ENCODE assay signal across 8 cellular contexts in genomic region chr5:91383956-91384300, GRCh38. TPM values are rescaled to one million over a fixed set of nuclear protein-coding genes. Genes with fewer than 3 reads are reported as not detected.
DNase-seq lines count a peak whose midpoint lies in the region; ATAC-seq and TF ChIP-seq lines count a peak whose summit lies in the region.

No MANE protein-coding gene starts in this region.

- intact Hi-C loops in Calu3 (cut with micrococcal nuclease; ENCODE audit: unreplicated experiment): loop anchor here (1.0 to 5.0 kb wide), 6 partner anchors 71 to 452 kb away; no protein-coding TSS in a partner anchor

- H3K9me2 ChIP-seq in Karpas-422 (replicated peaks; ENCODE audit: insufficient read depth, low read length): no peaks in the 10 kb centered on the region

- H3K9ac ChIP-seq in Karpas-422 (ENCODE audit: low read length) (peak overlapping the region; percentile 71), iPS-18a (ENCODE audit: low read length) (peak overlapping the region; percentile 100), skeletal muscle satellite cell (ENCODE audit: low read depth, low read length) (peak overlapping the region; percentile 100)

- H3K4me1 Mint-ChIP-seq in Calu3 (ENCODE audit: low read depth, unreplicated experiment): peaks cover 14% of the 10 kb centered on the region
- H3K4me1 Mint-ChIP-seq in activated naive CD4-positive, alpha-beta T cell treated with anti-CD3 and anti-CD28 coated beads, Interleukin-2, amount 10 ng/mL, durations not matched to agents 7 days and 5 days: peaks cover 19% of the 10 kb centered on the region

- H4K20me1 ChIP-seq in Karpas-422 (ENCODE audit: insufficient read depth, low read depth, low read length): no peaks in the 10 kb centered on the region

- H3K9me3 ChIP-seq in Karpas-422 (ENCODE audit: low read length) (no peaks in the 10 kb centered on the region), iPS-18a (ENCODE audit: control insufficient read depth, low read depth, low read length) (no peaks in the 10 kb centered on the region), skeletal muscle satellite cell (replicated peaks; ENCODE audit: low read length) (no peaks in the 10 kb centered on the region)

- H3K4me2 ChIP-seq in Karpas-422 (ENCODE audit: low read depth, low read length, poor library complexity, severe bottlenecking) (peak overlapping the region; percentile 100), skeletal muscle satellite cell (ENCODE audit: low read length) (peak overlapping the region; percentile 91)

- no peaks in the 10 kb centered on the region for H3K27me3 Mint-ChIP-seq in Calu3 (ENCODE audit: unreplicated experiment)
- H3K27me3 Mint-ChIP-seq in activated naive CD4-positive, alpha-beta T cell treated with anti-CD3 and anti-CD28 coated beads, Interleukin-2, amount 10 ng/mL, durations not matched to agents 7 days and 5 days: no peaks in the 10 kb centered on the region

- peak overlapping the region; percentile 69; the same call in 1 of the 2 replicates for H2AFZ ChIP-seq in Karpas-422 (ENCODE audit: low read length)

- H3K27ac ChIP-seq in Karpas-422 (ENCODE audit: low read length) (peak overlapping the region; percentile 97), iPS-18a (ENCODE audit: low read length) (peak overlapping the region; percentile 68)

- CTCF ChIA-PET in Calu3 (lab: Charles Lee): interaction anchor here (0.9 to 3.5 kb wide), 8 partner anchors 103 to 522 kb away, joined by 3 to 35 read pairs (median 8); no protein-coding TSS in a partner anchor
- CTCF ChIA-PET in activated naive CD4-positive, alpha-beta T cell treated with anti-CD3 and anti-CD28 coated beads, Interleukin-2, amount 10 ng/mL, durations not matched to agents 7 days and 5 days (lab: Charles Lee): interaction anchor here (1.0 to 6.2 kb wide), 21 partner anchors 9 to 452 kb away, joined by 3 to 122 read pairs (median 11); no protein-coding TSS in a partner anchor

- DNase-seq in Calu3: peak; percentile 27
- DNase-seq in Karpas-422: peak; percentile 65
- peak; percentile 41 for DNase-seq in activated naive CD4-positive, alpha-beta T cell treated with anti-CD3 and anti-CD28 coated beads, Interleukin-2, amount 10 ng/mL, durations not matched to agents 7 days and 5 days
- no peak for DNase-seq in DMS53 (lab: John Stamatoyannopoulos, UW)
- DNase-seq in GM13977 (ENCODE audit: low spot score): no peak

- H3K4me3 Mint-ChIP-seq in Calu3 (ENCODE audit: low read depth, unreplicated experiment): peak overlapping the region; percentile 86
- H3K4me3 Mint-ChIP-seq in activated naive CD4-positive, alpha-beta T cell treated with anti-CD3 and anti-CD28 coated beads, Interleukin-2, amount 10 ng/mL, durations not matched to agents 7 days and 5 days: peak overlapping the region; percentile 87

- no peak for TF ChIP-seq CTCF in Calu3 (IDR thresholded peaks at IDR 0.05; ENCODE audit: unreplicated experiment)
- TF ChIP-seq CTCF in GM13977 (IDR thresholded peaks at IDR 0.05; ENCODE audit: extremely low read depth, insufficient read depth, missing control alignments): no peak

- peaks cover 55% of the 10 kb centered on the region for H3K36me3 Mint-ChIP-seq in Calu3 (ENCODE audit: insufficient read depth, unreplicated experiment)
- peaks cover 6% of the 10 kb centered on the region for H3K36me3 Mint-ChIP-seq in activated naive CD4-positive, alpha-beta T cell treated with anti-CD3 and anti-CD28 coated beads, Interleukin-2, amount 10 ng/mL, durations not matched to agents 7 days and 5 days

- H3K4me1 ChIP-seq in Karpas-422 (ENCODE audit: low read length) (peaks cover 16% of the 10 kb centered on the region), iPS-18a (ENCODE audit: control insufficient read depth, low read depth, low read length) (peaks cover 9% of the 10 kb centered on the region), skeletal muscle satellite cell (ENCODE audit: control insufficient read depth, insufficient read depth, low read length) (peaks cover 9% of the 10 kb centered on the region)

- H3K79me2 ChIP-seq in Karpas-422 (ENCODE audit: low read length): peaks cover 32% of the 10 kb centered on the region

- BruUV-seq in Calu3 (replicated peaks; lab: Mats Ljungman, UMichigan): no TSS peak

- peak overlapping the region; percentile 98 for H3K27ac Mint-ChIP-seq in Calu3 (ENCODE audit: unreplicated experiment)
- peak overlapping the region; percentile 100 for H3K27ac Mint-ChIP-seq in activated naive CD4-positive, alpha-beta T cell treated with anti-CD3 and anti-CD28 coated beads, Interleukin-2, amount 10 ng/mL, durations not matched to agents 7 days and 5 days

- H3K4me3 ChIP-seq in Karpas-422 (ENCODE audit: low read length): peak overlapping the region; percentile 98
- peak overlapping the region; percentile 95 for H3K4me3 ChIP-seq in iPS-18a (ENCODE audit: low read length)
- peak overlapping the region; percentile 89 for H3K4me3 ChIP-seq in skeletal muscle satellite cell (ENCODE audit: low read length)

- in situ Hi-C loops in GM13977 (cut with MboI; ENCODE audit: low pct_unique_long_range_greater_than_20kb, low sequenced_read_pairs, unreplicated experiment): loop anchor here (5.0 to 10.0 kb wide), 2 partner anchors 162 to 279 kb away; no protein-coding TSS in a partner anchor

- H3K36me3 ChIP-seq in Karpas-422 (ENCODE audit: insufficient read depth, low read length): no peaks in the 10 kb centered on the region
- H3K36me3 ChIP-seq in iPS-18a (ENCODE audit: control insufficient read depth, low read depth, low read length): no peaks in the 10 kb centered on the region
- peaks cover 6% of the 10 kb centered on the region for H3K36me3 ChIP-seq in skeletal muscle satellite cell (ENCODE audit: insufficient read depth, low read length)

- no peaks in the 10 kb centered on the region for H3K9me3 Mint-ChIP-seq in Calu3 (ENCODE audit: low read depth, unreplicated experiment)
- H3K9me3 Mint-ChIP-seq in activated naive CD4-positive, alpha-beta T cell treated with anti-CD3 and anti-CD28 coated beads, Interleukin-2, amount 10 ng/mL, durations not matched to agents 7 days and 5 days: no peaks in the 10 kb centered on the region

- H3K27me3 ChIP-seq in Karpas-422 (ENCODE audit: low read length) (no peaks in the 10 kb centered on the region), iPS-18a (ENCODE audit: control insufficient read depth, insufficient read depth, low read length) (no peaks in the 10 kb centered on the region), skeletal muscle satellite cell (ENCODE audit: control insufficient read depth, insufficient read depth, low read length) (no peaks in the 10 kb centered on the region)

- ATAC-seq in HG03025 (IDR thresholded peaks at IDR 0.05; ENCODE audit: low FRiP score, unreplicated experiment): no peak

RNA-seq across cellular contexts. Expression of gene ARRDC3, which starts 0.8 kb away (rescaled TPM):
- 32.9 and 33.4 TPM in 2 replicates for total RNA-seq in Calu3 (2022)
- total RNA-seq in Karpas-422 (2014; rRNA removed; shearing (Covaris generic); ENCODE audit: low replicate concordance): 17.8 and 20.1 TPM in 2 replicates
- total RNA-seq in skeletal muscle satellite cell (2012; rRNA removed): 90.5 and 105 TPM in 2 replicates

Comparison
In these comparisons a context has a peak if more than half of its experiments do, and no peak if none do; other contexts are left out.
1. DNase-seq: peak in Calu3 (single experiment), Karpas-422 (single experiment) and activated naive CD4-positive, alpha-beta T cell treated with anti-CD3 and anti-CD28 coated beads, Interleukin-2, amount 10 ng/mL, durations not matched to agents 7 days and 5 days (single experiment); none in DMS53 (single experiment) and GM13977 (single experiment).
2. Peak in every context shown above with its lines, with median percentiles within 50 percentile points of each other: H3K4me3 ChIP-seq and H3K9ac ChIP-seq.